In genomic region chr19:16825312-16826168, GRCh38 we compare ENCODE assay signal across 8 cellular contexts. TPM values are rescaled to one million over a fixed set of nuclear protein-coding genes. Genes with fewer than 3 reads are reported as not detected.
A peak's percentile ranks its signal among the peaks of the same experiment; 100 is the strongest.
DNase-seq lines count a peak whose midpoint lies in the region; ATAC-seq and TF ChIP-seq lines count a peak whose summit lies in the region.

No MANE protein-coding gene starts in this region.

- 0 out of 2 replicates have a peak, but pooled peaks cover 4% of the 10 kb centered on the region for H3K4me1 ChIP-seq in HEK293 (ENCODE audit: control insufficient read depth, insufficient read depth, low read length)
- peaks cover 19% of the 10 kb centered on the region for H3K4me1 ChIP-seq in psoas muscle

- H3K4me3 ChIP-seq in HEK293 (ENCODE audit: low read depth, low read length) (no peak overlapping the region), psoas muscle (peak overlapping the region; percentile 59)

- H3K27ac ChIP-seq in HEK293 (ENCODE audit: extremely low read depth, low read depth, low read length) (no peak overlapping the region), psoas muscle (peak overlapping the region; percentile 53)

- H3K36me3 Mint-ChIP-seq in activated T-helper 2 cell treated with anti-CD3 and anti-CD28 coated beads, Interferon-gamma antibody, Interleukin-2, Interleukin-4, amounts not matched to agents 10 μg/mL and 5 μg/mL and 100 μg/mL, durations not matched to agents 14 hours and 24 hours and 36 hours (ENCODE audit: low read depth), result peaks cover 1% of the 10 kb centered on the region

- TF ChIP-seq CTCF in HEK293 (tag by site-specific recombination; IDR thresholded peaks at IDR 0.05) (no peak), psoas muscle (IDR thresholded peaks at IDR 0.05) (no peak)

- H3K27ac Mint-ChIP-seq in activated T-helper 2 cell treated with anti-CD3 and anti-CD28 coated beads, Interferon-gamma antibody, Interleukin-2, Interleukin-4, amounts not matched to agents 10 μg/mL and 5 μg/mL and 100 μg/mL, durations not matched to agents 14 hours and 24 hours and 36 hours, result no peak overlapping the region

- 6 to 7% (median 6%) methylated on average over 14 of the region's 14 CpGs for WGBS in psoas muscle, 3 donors

- H3K4me3 Mint-ChIP-seq in activated T-helper 2 cell treated with anti-CD3 and anti-CD28 coated beads, Interferon-gamma antibody, Interleukin-2, Interleukin-4, amounts not matched to agents 10 μg/mL and 5 μg/mL and 100 μg/mL, durations not matched to agents 14 hours and 24 hours and 36 hours (ENCODE audit: low read depth), result peak overlapping the region; percentile 59

- peaks cover 25% of the 10 kb centered on the region for H3K27me3 Mint-ChIP-seq in activated T-helper 2 cell treated with anti-CD3 and anti-CD28 coated beads, Interferon-gamma antibody, Interleukin-2, Interleukin-4, amounts not matched to agents 10 μg/mL and 5 μg/mL and 100 μg/mL, durations not matched to agents 14 hours and 24 hours and 36 hours (ENCODE audit: low read depth)

- POLR2A ChIA-PET in HEK293 (lab: Yijun Ruan, JAX), result interaction anchor here (0.6 to 0.9 kb wide), 3 partner anchors 11 to 49 kb away, joined by 3 to 4 read pairs (median 3); no protein-coding TSS in a partner anchor

- no peaks in the 10 kb centered on the region for H3K9me3 Mint-ChIP-seq in activated T-helper 2 cell treated with anti-CD3 and anti-CD28 coated beads, Interferon-gamma antibody, Interleukin-2, Interleukin-4, amounts not matched to agents 10 μg/mL and 5 μg/mL and 100 μg/mL, durations not matched to agents 14 hours and 24 hours and 36 hours

- H3K27me3 ChIP-seq in psoas muscle (ENCODE audit: insufficient read depth in 3 of 3, low read length in 2 of 3), result no peaks in the 10 kb centered on the region

- peaks cover 21% of the 10 kb centered on the region for H3K4me1 Mint-ChIP-seq in activated T-helper 2 cell treated with anti-CD3 and anti-CD28 coated beads, Interferon-gamma antibody, Interleukin-2, Interleukin-4, amounts not matched to agents 10 μg/mL and 5 μg/mL and 100 μg/mL, durations not matched to agents 14 hours and 24 hours and 36 hours (ENCODE audit: low read depth)

- CTCF ChIA-PET in HEK293 (lab: Yijun Ruan, JAX), result interaction anchor here (0.6 to 0.7 kb wide), 4 partner anchors 457 to 1232 kb away, joined by 3 to 4 read pairs (median 3); no protein-coding TSS in a partner anchor

- intact Hi-C loops in activated T-helper 2 cell treated with anti-CD3 and anti-CD28 coated beads, Interferon-gamma antibody, Interleukin-2, Interleukin-4, amounts not matched to agents 10 μg/mL and 5 μg/mL and 100 μg/mL, durations not matched to agents 14 hours and 24 hours and 36 hours (cut with micrococcal nuclease), result loop anchor here (5.0 kb wide), 1 partner anchor 72 kb away; no protein-coding TSS in a partner anchor
- intact Hi-C loops in left cardiac atrium (cut with DNase I), result no loop called here
- intact Hi-C loops in psoas muscle (cut with DNase I), result loop anchor here in 1 of 2 donors (5.0 kb wide), 2 partner anchors 53 to 72 kb away; no protein-coding TSS in a partner anchor

- peak; percentile 54 for DNase-seq in AG08396 (ENCODE audit: low spot score)
- DNase-seq in activated T-helper 2 cell treated with anti-CD3 and anti-CD28 coated beads, Interferon-gamma antibody, Interleukin-2, Interleukin-4, amounts not matched to agents 10 μg/mL and 5 μg/mL and 100 μg/mL, durations not matched to agents 14 hours and 24 hours and 36 hours (ENCODE audit: low spot score), result no peak
- DNase-seq in left cardiac atrium, result peak; percentile 68
- peak; percentile 59 to 60 for DNase-seq in psoas muscle
- no peak for DNase-seq in stimulated activated CD4-positive, alpha-beta T cell treated with anti-CD3 and anti-CD28 coated beads, Interleukin-12 subunit alpha, Interleukin-12 subunit beta, amount 100 ng/mL, for 4 hours
- DNase-seq in SK-N-DZ (ENCODE audit: low spot score), result no peak

- ATAC-seq in left cardiac atrium (peak in 1 of 2 donors; percentile 75), psoas muscle (peak in 3 of 4 donors; percentile 11 to 43 (median 40)), HG03175 (IDR thresholded peaks at IDR 0.05; ENCODE audit: unreplicated experiment) (no peak)

- H3K36me3 ChIP-seq in HEK293 (ENCODE audit: control insufficient read depth in 2 of 2, insufficient read depth in 1 of 2, low read length in 2 of 2) (no peaks in the 10 kb centered on the region), psoas muscle (ENCODE audit: insufficient read depth in 1 of 2, low read depth in 1 of 2) (peaks cover 0 to 2% of the 10 kb centered on the region in 2 donors)

- H3K9me3 ChIP-seq in HEK293 (ENCODE audit: control insufficient read depth, insufficient read depth, low read depth, low read length), result no peaks in the 10 kb centered on the region
- no peaks in the 10 kb centered on the region for H3K9me3 ChIP-seq in psoas muscle

TF ChIP-seq in HEK293, 187 proteins besides CTCF, POLR2A, EP300 and RAD21 (continues in another document):
- TF ChIP-seq ZNF37A (tag by site-specific recombination; IDR thresholded peaks at IDR 0.05) (no peak), ZNF558 (tag by site-specific recombination; IDR thresholded peaks at IDR 0.05) (no peak), ZNF121 (tag by site-specific recombination; IDR thresholded peaks at IDR 0.05) (no peak), ZBTB44 (tag by site-specific recombination; IDR thresholded peaks at IDR 0.05) (0 out of 2 replicates have a peak, but pooled peaks have one; percentile 28), WT1 (tag by site-specific recombination; IDR thresholded peaks at IDR 0.05) (no peak), PRDM1 (tag by site-specific recombination; IDR thresholded peaks at IDR 0.05) (peak; percentile 96), SCRT2 (tag by site-specific recombination; IDR thresholded peaks at IDR 0.05) (peak; percentile 86), ZNF518A (tag by site-specific recombination; conservative IDR thresholded peaks at IDR 0.05; ENCODE audit: low read depth) (peak; percentile 44; the same call in 1 of the 2 replicates)

RNA-seq across cellular contexts. Expression of gene SIN3B, which starts 3.7 kb away (rescaled TPM):
- 40.3 and 40.5 TPM in 2 replicates for total RNA-seq in activated T-helper 2 cell treated with anti-CD3 and anti-CD28 coated beads, Interferon-gamma antibody, Interleukin-2, Interleukin-4, amounts not matched to agents 10 μg/mL and 5 μg/mL and 100 μg/mL, durations not matched to agents 14 hours and 24 hours and 36 hours
- total RNA-seq in left cardiac atrium (10 to 100 TPM; 23.7 to 33.0 TPM), psoas muscle (10 to 100 TPM; 18.0 to 23.8 (median 20.4) TPM)
- polyA plus RNA-seq in psoas muscle, result 10 to 100 TPM; 11.8 to 16.7 (median 12.5) TPM
- polyA plus RNA-seq in SK-N-DZ (2014; cell fraction: cytosol; rRNA removed), result 17.0 and 18.3 TPM in 2 replicates
- polyA plus RNA-seq in SK-N-DZ (2014; cell fraction: nucleus; rRNA removed), result 39.3 and 106 TPM in 2 replicates

Comparison
In these comparisons a context has a peak if more than half of its experiments do, and no peak if none do; other contexts are left out.
1. DNase-seq: peak in AG08396 (single experiment), left cardiac atrium (single experiment) and psoas muscle (2 of 2); none in activated T-helper 2 cell treated with anti-CD3 and anti-CD28 coated beads, Interferon-gamma antibody, Interleukin-2, Interleukin-4, amounts not matched to agents 10 μg/mL and 5 μg/mL and 100 μg/mL, durations not matched to agents 14 hours and 24 hours and 36 hours (single experiment), stimulated activated CD4-positive, alpha-beta T cell treated with anti-CD3 and anti-CD28 coated beads, Interleukin-12 subunit alpha, Interleukin-12 subunit beta, amount 100 ng/mL, for 4 hours (single experiment) and SK-N-DZ (single experiment).